In the genomic region with DNA sequence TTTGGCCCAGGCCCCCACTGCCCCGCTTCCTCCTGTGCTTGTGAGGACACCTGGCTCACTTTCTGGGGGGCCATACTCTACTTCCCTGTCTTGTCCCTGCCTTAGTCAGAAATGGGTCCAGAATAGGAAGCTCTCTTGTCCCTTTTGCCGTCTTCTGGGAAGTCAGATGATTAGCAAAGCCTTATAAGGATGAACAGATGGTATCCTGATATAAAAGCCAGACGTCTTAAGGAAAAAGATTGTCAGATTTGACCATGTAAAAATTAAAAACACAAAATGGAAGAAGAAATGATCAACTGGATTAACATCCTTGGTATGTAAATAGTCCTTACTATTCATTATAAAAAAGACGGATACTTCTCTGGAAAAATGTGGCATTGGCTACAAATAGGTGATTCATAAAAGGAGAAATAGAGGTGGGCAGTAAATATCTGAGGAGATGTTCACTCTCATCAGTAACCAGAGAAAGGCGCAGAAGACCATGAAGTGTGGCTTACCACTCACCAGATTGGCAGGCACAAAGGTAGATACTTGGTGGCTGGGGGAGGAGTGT, we compare ENCODE assay signal across 13 cellular contexts.
"Had no signal": no experiment of that assay in that cellular context is flagged by ENCODE, and none has a peak within 500 bp of the region (broad histone marks: within the 10 kb centered on the region; RNA-seq: fewer than 3 reads in every experiment).

No MANE protein-coding gene starts in this region.

- H3K9me3 Mint-ChIP-seq: activated naive CD8-positive, alpha-beta T cell treated with anti-CD3 and anti-CD28 coated beads, Interleukin-2, amount 10 ng/mL, durations not matched to agents 7 days and 5 days; memory B cell; nephron had no signal

- H3K36me3 ChIP-seq: breast epithelium, uterus had no signal

- H3K4me1 ChIP-seq: breast epithelium, uterus had no signal

- H3K9ac ChIP-seq: parathyroid adenoma had no signal

- H3K4me1 Mint-ChIP-seq: memory B cell, nephron had no signal

- H3K27me3 Mint-ChIP-seq: activated naive CD8-positive, alpha-beta T cell treated with anti-CD3 and anti-CD28 coated beads, Interleukin-2, amount 10 ng/mL, durations not matched to agents 7 days and 5 days; memory B cell had no signal

- DNase-seq: activated naive CD8-positive, alpha-beta T cell treated with anti-CD3 and anti-CD28 coated beads, Interleukin-2, amount 10 ng/mL, durations not matched to agents 7 days and 5 days; dorsolateral prefrontal cortex; glutamatergic neuron; retina; stimulated activated CD4-positive, alpha-beta T cell treated with anti-CD3 and anti-CD28 coated beads, Interleukin-15, amount 100 ng/mL, for 24 hours; stimulated activated CD4-positive, alpha-beta T cell treated with anti-CD3 and anti-CD28 coated beads, Interleukin-4, amount 100 ng/mL, for 24 hours; T-helper 2 cell; uterus had no signal

- H3K9me3 ChIP-seq: breast epithelium, uterus had no signal

- H3K4me3 ChIP-seq: breast epithelium, dorsolateral prefrontal cortex, uterus had no signal

- H3K27me3 ChIP-seq: breast epithelium, dorsolateral prefrontal cortex, uterus had no signal

- H3K4me3 Mint-ChIP-seq: activated naive CD8-positive, alpha-beta T cell treated with anti-CD3 and anti-CD28 coated beads, Interleukin-2, amount 10 ng/mL, durations not matched to agents 7 days and 5 days; memory B cell; nephron had no signal

- ATAC-seq: esophagus mucosa had no signal

- H3K27ac Mint-ChIP-seq: activated naive CD8-positive, alpha-beta T cell treated with anti-CD3 and anti-CD28 coated beads, Interleukin-2, amount 10 ng/mL, durations not matched to agents 7 days and 5 days; memory B cell; nephron had no signal

- H3K27ac ChIP-seq: breast epithelium, dorsolateral prefrontal cortex, parathyroid adenoma, uterus had no signal
